In genomic region chr5:16147179-16147900, GRCh38 we compare ENCODE assay signal across 20 cellular contexts. TPM values are rescaled to one million over a fixed set of nuclear protein-coding genes. Genes with fewer than 3 reads are reported as not detected.
A peak's percentile ranks its signal among the peaks of the same experiment; 100 is the strongest.
DNase-seq lines count a peak whose midpoint lies in the region; ATAC-seq and TF ChIP-seq lines count a peak whose summit lies in the region.
"Had no signal": no experiment of that assay in that cellular context is flagged by ENCODE, and none has a peak within 500 bp of the region (broad histone marks: within the 10 kb centered on the region; RNA-seq: fewer than 3 reads in every experiment).

No MANE protein-coding gene starts in this region.

- no peak for DNase-seq in heart left ventricle
- DNase-seq in cardiac septum (ENCODE audit: low spot score), result no peak
- peak; percentile 73 for DNase-seq in HS-27A (ENCODE audit: low read depth)
- peak; percentile 29 for DNase-seq in SK-N-DZ (ENCODE audit: low spot score)
- no peak for DNase-seq in WERI-Rb-1
- DNase-seq: BE2C; CD8-positive, alpha-beta T cell; COR-L47; DMS153; DMS79 treated with DMSO at 0.1 percent for 48 hours; H7 had no signal

- intact Hi-C loops in heart left ventricle (cut with DNase I) (loop anchor here in 2 of 10 donors (5.0 to 10.0 kb wide), 2 partner anchors 140 to 313 kb away; no protein-coding TSS in a partner anchor), cardiac septum (cut with DNase I) (no loop called here)

- TF ChIP-seq CTCF in heart left ventricle (IDR thresholded peaks at IDR 0.05) (no peak), WERI-Rb-1 (IDR thresholded peaks at IDR 0.05; ENCODE audit: low read depth, low read length) (no peak)

- no peaks in the 10 kb centered on the region for H3K27me3 ChIP-seq in heart left ventricle
- H3K27me3 ChIP-seq in skeletal muscle tissue (ENCODE audit: control insufficient read depth in 3 of 3, insufficient read depth in 3 of 3, low read length in 3 of 3), result no peaks in the 10 kb centered on the region
- no peaks in the 10 kb centered on the region for H3K27me3 ChIP-seq in WERI-Rb-1 (ENCODE audit: insufficient read depth, low read depth, severe bottlenecking)
- H3K27me3 ChIP-seq: BE2C had no signal

- no peaks in the 10 kb centered on the region for H3K36me3 ChIP-seq in heart left ventricle
- H3K36me3 ChIP-seq in skeletal muscle tissue (ENCODE audit: control insufficient read depth in 3 of 3, insufficient read depth in 3 of 3, low read length in 3 of 3), result no peaks in the 10 kb centered on the region
- no peaks in the 10 kb centered on the region for H3K36me3 ChIP-seq in WERI-Rb-1

- H3K9me3 ChIP-seq in heart left ventricle, result peaks cover 0 to 6% (median 0%) of the 10 kb centered on the region in 12 donors
- no peaks in the 10 kb centered on the region for H3K9me3 ChIP-seq in skeletal muscle tissue (ENCODE audit: control insufficient read depth in 3 of 3, low read length in 3 of 3)
- peaks cover 9% of the 10 kb centered on the region for H3K9me3 ChIP-seq in WERI-Rb-1 (ENCODE audit: severe bottlenecking)
- H3K9me3 ChIP-seq: A549, BE2C had no signal

- H3K27ac ChIP-seq in heart left ventricle (peak overlapping the region in 11 of 12 donors; percentile 24 to 85 (median 67)), skeletal muscle tissue (ENCODE audit: low read depth, low read length) (peak overlapping the region; percentile 2), WERI-Rb-1 (no peak overlapping the region)
- H3K27ac ChIP-seq: A549, C4-2B had no signal

- H3K4me1 ChIP-seq in heart left ventricle (peaks cover 0 to 43% (median 3%) of the 10 kb centered on the region in 12 donors), skeletal muscle tissue (ENCODE audit: control insufficient read depth in 3 of 3, insufficient read depth in 3 of 3, low read length in 3 of 3) (peaks cover 0 to 3% (median 0%) of the 10 kb centered on the region in 3 donors)
- H3K4me1 ChIP-seq: A549, BE2C had no signal

- ATAC-seq in heart left ventricle, result peak in 3 of 4 donors; percentile 50 to 79 (median 76)
- no peak for ATAC-seq in HG03520 (IDR thresholded peaks at IDR 0.05; ENCODE audit: unreplicated experiment)
- ATAC-seq in HG03469 (IDR thresholded peaks at IDR 0.05; ENCODE audit: unreplicated experiment), result no peak
- ATAC-seq: A549; CD8-positive, alpha-beta T cell; GM12878; GM23338; HepG2 had no signal

- H3K4me3 ChIP-seq in heart left ventricle (no peak overlapping the region), skeletal muscle tissue (ENCODE audit: low read length in 3 of 3) (no peak overlapping the region), WERI-Rb-1 (ENCODE audit: low read depth, low read length) (no peak overlapping the region)
- H3K4me3 ChIP-seq: A549, GM12878, GM23338 had no signal

- H3K9ac ChIP-seq in skeletal muscle tissue (ENCODE audit: low read depth in 1 of 3, low read length in 3 of 3), result no peak overlapping the region

- WGBS in heart left ventricle, 4 donors, result 44 to 51% (median 50%) methylated on average over 7 of the region's 7 CpGs

- no peak for TF ChIP-seq POLR2A in heart left ventricle (IDR thresholded peaks at IDR 0.05)

RNA-seq across cellular contexts. Expression of gene MARCHF11, which starts 32.3 kb away (rescaled TPM):
- total RNA-seq in heart left ventricle, result 1 to 10 TPM; 1.0 to 7.1 (median 2.3) TPM
- 1 to 10 TPM in 1 of 2 donors, under 1 TPM in 1; 0.36 to 7.0 TPM for polyA plus RNA-seq in heart left ventricle
- 1.3 TPM for total RNA-seq in cardiac septum
- 33.0 and 36.6 TPM in 2 replicates for polyA plus RNA-seq in SK-N-DZ (2014; cell fraction: cytosol; rRNA removed)
- 15.9 and 28.6 TPM in 2 replicates for polyA plus RNA-seq in SK-N-DZ (2014; cell fraction: nucleus; rRNA removed)
- 1.0 TPM for total RNA-seq in skeletal muscle tissue
- total RNA-seq: CD8-positive, alpha-beta T cell; GM12878; HepG2 had no signal
- polyA plus RNA-seq: A549, AG04450, HepG2 had no signal

Comparison
In these comparisons a context has a peak if more than half of its experiments do, and no peak if none do; other contexts are left out.
1. ATAC-seq: peak in heart left ventricle (3 of 4); none in HG03520 (single experiment) and HG03469 (single experiment).
2. DNase-seq: peak in HS-27A (single experiment) and SK-N-DZ (single experiment); none in heart left ventricle (0 of 5), cardiac septum (single experiment) and WERI-Rb-1 (single experiment).